Comparison of ENCODE assay signal across 1 cellular context in genomic region chr9:131674425-131675421, GRCh38.
TF ChIP-seq lines count a peak whose summit lies in the region.

No MANE protein-coding gene starts in this region.

TF ChIP-seq in IMR-90, 13 proteins besides CTCF, POLR2A, EP300 and RAD21 (continued from another document):
- TF ChIP-seq USF2 (IDR thresholded peaks at IDR 0.05; ENCODE audit: low read depth, low read length) = no peak
- no peak for TF ChIP-seq MAZ (IDR thresholded peaks at IDR 0.05; ENCODE audit: borderline replicate concordance, low read depth, low read length)
- no peak for TF ChIP-seq MAFK (IDR thresholded peaks at IDR 0.05; ENCODE audit: low read depth, low read length)
- TF ChIP-seq SMC3 (IDR thresholded peaks at IDR 0.05; ENCODE audit: low read depth, low read length) = no peak
- no peak for TF ChIP-seq ELK1 (IDR thresholded peaks at IDR 0.05; ENCODE audit: borderline replicate concordance, low read depth, low read length)
- no peak for TF ChIP-seq NFE2L2 (IDR thresholded peaks at IDR 0.05; ENCODE audit: low read depth, low read length)
- TF ChIP-seq RCOR1 (IDR thresholded peaks at IDR 0.05; ENCODE audit: insufficient replicate concordance, low read length) = no peak
- TF ChIP-seq CHD1 (IDR thresholded peaks at IDR 0.05; ENCODE audit: low read depth, low read length) = no peak
- TF ChIP-seq RFX5 (IDR thresholded peaks at IDR 0.05; ENCODE audit: low read depth, low read length) = no peak
- no peak for TF ChIP-seq BHLHE40 (IDR thresholded peaks at IDR 0.05; ENCODE audit: low read depth, low read length)
- no peak for TF ChIP-seq MXI1 (IDR thresholded peaks at IDR 0.05; ENCODE audit: borderline replicate concordance, low read depth, low read length)
- TF ChIP-seq FOS (IDR thresholded peaks at IDR 0.05; ENCODE audit: low read depth, low read length) = no peak
